In genomic region chr10:42552188-42553063, GRCh38 we compare ENCODE assay signal across 8 cellular contexts.
DNase-seq lines count a peak whose midpoint lies in the region; ATAC-seq, FAIRE-seq and TF ChIP-seq lines count a peak whose summit lies in the region.

No MANE protein-coding gene starts in this region.

- TF ChIP-seq CTCF in D721Med (IDR thresholded peaks at IDR 0.05; ENCODE audit: insufficient read depth, missing control alignments) (no peak), OCI-LY1 (IDR thresholded peaks at IDR 0.05; ENCODE audit: low read length) (no peak), endothelial cell of umbilical vein (IDR thresholded peaks at IDR 0.05; ENCODE audit: extremely low read depth in 1 of 2, insufficient read depth in 1 of 2, low read depth in 1 of 2, low read length in 2 of 2) (no peak), mesothelial cell of epicardium (IDR thresholded peaks at IDR 0.05; ENCODE audit: unreplicated experiment) (no peak)

- peaks cover 6% of the 10 kb centered on the region; the same call in 1 of the 2 replicates for H3K79me2 ChIP-seq in OCI-LY1 (ENCODE audit: insufficient read depth, low read length)
- H3K79me2 ChIP-seq in endothelial cell of umbilical vein (ENCODE audit: control insufficient read depth, insufficient read depth, low read length) = no peaks in the 10 kb centered on the region

- ATAC-seq in GM21526 (IDR thresholded peaks at IDR 0.05; ENCODE audit: low FRiP score, unreplicated experiment) = peak; percentile 93

- CTCF ChIA-PET in endothelial cell of umbilical vein (lab: Charles Lee) = interaction anchor here (1.0 kb wide), 1 partner anchor 201 kb away, joined by 3 read pairs; no protein-coding TSS in a partner anchor

- dilution Hi-C loops in endothelial cell of umbilical vein (cut with MboI; ENCODE audit: extremely low pct_ligation_motif_present, low sequenced_read_pairs) = no loop called here

- no peaks in the 10 kb centered on the region for H3F3A ChIP-seq in OCI-LY1 (ENCODE audit: insufficient read depth, low read length)

- peak overlapping the region; percentile 86 for H3K9ac ChIP-seq in OCI-LY1 (ENCODE audit: low read length)
- peak overlapping the region; percentile 66 for H3K9ac ChIP-seq in endothelial cell of umbilical vein (replicated peaks; ENCODE audit: extremely low read depth, insufficient read depth, low read length)

- H3K4me3 Mint-ChIP-seq in mesothelial cell of epicardium = peak overlapping the region; percentile 96

- H3K27ac ChIP-seq in OCI-LY1 (ENCODE audit: low read depth, low read length, poor library complexity, severe bottlenecking) (peak overlapping the region; percentile 40), endothelial cell of umbilical vein (ENCODE audit: insufficient read depth, low read depth, low read length) (no peak overlapping the region)

- H3K4me1 Mint-ChIP-seq in mesothelial cell of epicardium = peaks cover 20% of the 10 kb centered on the region

- H3K27ac Mint-ChIP-seq in mesothelial cell of epicardium = peak overlapping the region; percentile 92

- intact Hi-C loops in endothelial cell of umbilical vein (cut with micrococcal nuclease) = loop anchor here (1.0 kb wide), 3 partner anchors 86 to 553 kb away; partner anchors contain the start of genes BMS1 and ZNF33B

- H3K36me3 ChIP-seq in OCI-LY1 (ENCODE audit: insufficient read depth, low read length) = peaks cover 40% of the 10 kb centered on the region
- no peaks in the 10 kb centered on the region for H3K36me3 ChIP-seq in endothelial cell of umbilical vein (ENCODE audit: control insufficient read depth in 2 of 2, extremely low read depth in 1 of 2, insufficient read depth in 2 of 2, low read length in 2 of 2)

- H3K9me1 ChIP-seq in endothelial cell of umbilical vein (replicated peaks; ENCODE audit: control insufficient read depth, extremely low read depth, insufficient read depth, low read length) = no peaks in the 10 kb centered on the region

- DNase-seq in D721Med (ENCODE audit: insufficient read length, low spot score) = peak; percentile 69
- DNase-seq in HuH-7 (ENCODE audit: low spot score) = peak; percentile 61
- DNase-seq in activated T-cell treated with anti-CD3 and anti-CD28 coated beads for 1 hour (ENCODE audit: low read depth) = peak; percentile 94
- DNase-seq in endothelial cell of umbilical vein (ENCODE audit: low read depth, low spot score) = peak; percentile 98
- peak; percentile 87 to 97 for DNase-seq in mesothelial cell of epicardium (ENCODE audit: low spot score in 2 of 2, unreplicated experiment in 2 of 2)
- DNase-seq in stimulated activated CD8-positive, alpha-beta memory T cell treated with anti-CD3 and anti-CD28 coated beads, Interleukin-15, amount 100 ng/mL, for 4 hours (ENCODE audit: low read depth in 2 of 2) = peak; percentile 91 to 92

- peaks cover 4% of the 10 kb centered on the region for H3K27me3 Mint-ChIP-seq in mesothelial cell of epicardium (ENCODE audit: low read depth)

- H3K36me3 Mint-ChIP-seq in mesothelial cell of epicardium = peaks cover 24% of the 10 kb centered on the region

- peak; percentile 63 for TF ChIP-seq POLR2A in endothelial cell of umbilical vein (IDR thresholded peaks at IDR 0.05; ENCODE audit: low read depth, low read length)

- H3K4me2 ChIP-seq in OCI-LY1 (ENCODE audit: low read length) (peak overlapping the region; percentile 89), endothelial cell of umbilical vein (ENCODE audit: insufficient read depth, low read length) (peak overlapping the region; percentile 86)

- BruUV-seq in endothelial cell of umbilical vein (replicated peaks; lab: Mats Ljungman, UMichigan) = TSS peak; percentile 21

- H3K27me3 ChIP-seq in OCI-LY1 (ENCODE audit: insufficient read depth, low read length) (no peaks in the 10 kb centered on the region), endothelial cell of umbilical vein (ENCODE audit: control insufficient read depth in 2 of 2, insufficient read depth in 2 of 2, low read length in 2 of 2) (no peaks in the 10 kb centered on the region)

- H3K9me3 Mint-ChIP-seq in mesothelial cell of epicardium = peaks cover 7% of the 10 kb centered on the region

- peaks cover 37% of the 10 kb centered on the region for H3K4me1 ChIP-seq in OCI-LY1 (ENCODE audit: insufficient read depth, low read length, severe bottlenecking)
- H3K4me1 ChIP-seq in endothelial cell of umbilical vein (ENCODE audit: control insufficient read depth, extremely low read depth, insufficient read depth, low read length) = peaks cover 5% of the 10 kb centered on the region

- no peak for FAIRE-seq in D721Med (lab: Jason Lieb, UNC)
- peak; percentile 94 for FAIRE-seq in endothelial cell of umbilical vein (lab: Jason Lieb, UNC)

- H3K4me3 ChIP-seq in OCI-LY1 (ENCODE audit: low read depth, low read length, poor library complexity, severe bottlenecking) (peak overlapping the region; percentile 83), endothelial cell of umbilical vein (replicated peaks in 1 of 3; ENCODE audit: insufficient read depth in 1 of 3, low read depth in 1 of 3, low read length in 3 of 3) (peak overlapping the region; percentile 67 to 71 (median 71))

- no peaks in the 10 kb centered on the region for H3K9me2 ChIP-seq in OCI-LY1 (ENCODE audit: low read depth, low read length)

- H2AFZ ChIP-seq in OCI-LY1 (ENCODE audit: low read length) = 0 out of 2 replicates have a peak overlapping the region, but pooled peaks have one; percentile 84
- peak overlapping the region; percentile 99 for H2AFZ ChIP-seq in endothelial cell of umbilical vein (ENCODE audit: low read depth, low read length)

- POLR2A ChIA-PET in endothelial cell of umbilical vein (lab: Charles Lee) = no interaction called here

- H3K9me3 ChIP-seq in OCI-LY1 (ENCODE audit: low read length) (no peaks in the 10 kb centered on the region), endothelial cell of umbilical vein (replicated peaks; ENCODE audit: control insufficient read depth, insufficient read depth, low read length) (no peaks in the 10 kb centered on the region)

- H4K20me1 ChIP-seq in OCI-LY1 (ENCODE audit: insufficient read depth, low read length) (no peaks in the 10 kb centered on the region), endothelial cell of umbilical vein (replicated peaks; ENCODE audit: control insufficient read depth, extremely low read depth, insufficient read depth, low read length) (no peaks in the 10 kb centered on the region)

TF ChIP-seq in endothelial cell of umbilical vein, 7 proteins besides CTCF, POLR2A, EP300 and RAD21:
- no peak for TF ChIP-seq GATA2 (IDR thresholded peaks at IDR 0.05; ENCODE audit: insufficient read depth, insufficient read length, low read depth, low read length)
- TF ChIP-seq POLR2AphosphoS5 (IDR thresholded peaks at IDR 0.05; ENCODE audit: insufficient read depth, low read depth, low read length) = no peak
- no peak for TF ChIP-seq EZH2 (IDR thresholded peaks at IDR 0.05; ENCODE audit: borderline replicate concordance, low read depth, low read length, severe bottlenecking)
- no peak for TF ChIP-seq JUN (IDR thresholded peaks at IDR 0.05; ENCODE audit: borderline replicate concordance, insufficient read depth, insufficient read length, low read depth)
- no peak for TF ChIP-seq MAX (IDR thresholded peaks at IDR 0.05; ENCODE audit: insufficient read depth, insufficient read length)
- TF ChIP-seq MYC (IDR thresholded peaks at IDR 0.05; ENCODE audit: low read depth, low read length) = no peak
- no peak for TF ChIP-seq FOS (IDR thresholded peaks at IDR 0.05; ENCODE audit: borderline replicate concordance, insufficient read depth, low read length)
